ENCODE assay signal across 11 cellular contexts in genomic region chr4:169663894-169664293, GRCh38. TPM values are rescaled to one million over a fixed set of nuclear protein-coding genes. Genes with fewer than 3 reads are reported as not detected.
DNase-seq lines count a peak whose midpoint lies in the region; ATAC-seq and TF ChIP-seq lines count a peak whose summit lies in the region.
"Had no signal": no experiment of that assay in that cellular context is flagged by ENCODE, and none has a peak within 500 bp of the region (broad histone marks: within the 10 kb centered on the region; RNA-seq: fewer than 3 reads in every experiment).

No MANE protein-coding gene starts in this region.

- H3K9ac ChIP-seq in colonic mucosa (ENCODE audit: low read depth in 2 of 2, low read length in 2 of 2) (peak overlapping the region in 1 of 2 donors; percentile 61), neuronal stem cell (ENCODE audit: low read depth, low read length, poor library complexity) (no peak overlapping the region)

- H3K4me3 ChIP-seq in colonic mucosa (no peak overlapping the region), neuronal stem cell (ENCODE audit: low read length in 2 of 2) (no peak overlapping the region), lower lobe of right lung (no peak overlapping the region)
- H3K4me3 ChIP-seq: coronary artery had no signal

- no peak overlapping the region for H4K8ac ChIP-seq in neuronal stem cell (ENCODE audit: low read depth, low read length)

- H4K91ac ChIP-seq in neuronal stem cell (ENCODE audit: low read depth, low read length, poor library complexity), result no peak overlapping the region

- no peak for TF ChIP-seq CTCF in colonic mucosa (IDR thresholded peaks at IDR 0.05)
- no peak for TF ChIP-seq CTCF in lower lobe of right lung (IDR thresholded peaks at IDR 0.05)

- peaks cover 4% of the 10 kb centered on the region for H3K4me1 ChIP-seq in colonic mucosa
- peaks cover 3 to 10% of the 10 kb centered on the region in 2 donors for H3K4me1 ChIP-seq in neuronal stem cell (ENCODE audit: control insufficient read depth in 2 of 2, insufficient read depth in 1 of 2, low read depth in 1 of 2, low read length in 2 of 2)
- H3K4me1 ChIP-seq in lower lobe of right lung, result peaks cover 26% of the 10 kb centered on the region

- H2BK12ac ChIP-seq in neuronal stem cell (ENCODE audit: low read length), result no peak overlapping the region

- no peaks in the 10 kb centered on the region for H3K27me3 ChIP-seq in colonic mucosa
- H3K27me3 ChIP-seq in neuronal stem cell (ENCODE audit: control insufficient read depth in 3 of 3, insufficient read depth in 3 of 3, low read depth in 1 of 3, low read length in 3 of 3), result no peaks in the 10 kb centered on the region
- no peaks in the 10 kb centered on the region for H3K27me3 ChIP-seq in lower lobe of right lung (ENCODE audit: low read depth)

- H3K4ac ChIP-seq in neuronal stem cell (ENCODE audit: low read length), result no peak overlapping the region

- no peaks in the 10 kb centered on the region for H3K79me1 ChIP-seq in neuronal stem cell (ENCODE audit: low read depth, low read length)

- no peaks in the 10 kb centered on the region for H3K36me3 ChIP-seq in colonic mucosa
- H3K36me3 ChIP-seq in neuronal stem cell (replicated peaks in 1 of 2; ENCODE audit: control insufficient read depth in 2 of 2, insufficient read depth in 2 of 2, low read length in 2 of 2), result peaks cover 2 to 14% of the 10 kb centered on the region in 2 donors
- no peaks in the 10 kb centered on the region for H3K36me3 ChIP-seq in lower lobe of right lung

- intact Hi-C loops in colonic mucosa (cut with DNase I), result loop anchor here (5.0 kb wide), 1 partner anchor 42 kb away; the partner anchor contains the start of gene CLCN3
- intact Hi-C loops in sciatic nerve (cut with DNase I), result no loop called here
- intact Hi-C loops in lower lobe of right lung (cut with DNase I), result no loop called here

- H3K23ac ChIP-seq in neuronal stem cell (ENCODE audit: low read depth, low read length, poor library complexity), result no peak overlapping the region

- no peak overlapping the region for H2BK5ac ChIP-seq in neuronal stem cell (ENCODE audit: low read length)

- H2AFZ ChIP-seq in neuronal stem cell (ENCODE audit: low read length), result no peak overlapping the region

- H2BK15ac ChIP-seq in neuronal stem cell (ENCODE audit: low read length), result no peak overlapping the region

- ATAC-seq in sciatic nerve (no peak), GM19452 (IDR thresholded peaks at IDR 0.05; ENCODE audit: unreplicated experiment) (no peak), lower lobe of right lung (no peak)

- H3K14ac ChIP-seq in neuronal stem cell (ENCODE audit: low read length), result no peak overlapping the region

- H2AK5ac ChIP-seq in neuronal stem cell (ENCODE audit: low read depth, low read length), result no peak overlapping the region

- H3K4me2 ChIP-seq in neuronal stem cell (ENCODE audit: insufficient read depth, low read length, poor library complexity, severe bottlenecking), result no peak overlapping the region

- no peak overlapping the region for H2BK120ac ChIP-seq in neuronal stem cell (ENCODE audit: low read depth, low read length)

- DNase-seq in Daoy (ENCODE audit: low read depth), result peak; percentile 2
- DNase-seq in NCI-H526 (lab: John Stamatoyannopoulos, UW), result peak; percentile 71 to 75
- no peak for DNase-seq in colonic mucosa
- DNase-seq in neuronal stem cell (ENCODE audit: low spot score), result peak; percentile 2
- DNase-seq in sciatic nerve (ENCODE audit: low spot score), result no peak
- no peak for DNase-seq in lower lobe of right lung
- no peak for DNase-seq in NCI-H2029 (lab: John Stamatoyannopoulos, UW)
- DNase-seq: CD4-positive, CD25-positive, alpha-beta regulatory T cell; mesenchymal stem cell had no signal

- WGBS in neuronal stem cell (ENCODE audit: extremely low coverage in 2 of 2, insufficient read length in 2 of 2, insufficient replicate concordance in 1 of 2), 2 donors, result no CpG with 5 or more reads among the region's 3 CpGs

- no peaks in the 10 kb centered on the region for H3K9me3 ChIP-seq in colonic mucosa
- H3K9me3 ChIP-seq in neuronal stem cell (replicated peaks in 1 of 2; ENCODE audit: control insufficient read depth in 2 of 2, insufficient read depth in 1 of 2, low read depth in 1 of 2, low read length in 2 of 2), result peaks cover 0 to 12% of the 10 kb centered on the region in 2 donors
- no peaks in the 10 kb centered on the region for H3K9me3 ChIP-seq in lower lobe of right lung

- no peak overlapping the region for H3K18ac ChIP-seq in neuronal stem cell (ENCODE audit: low read length)

- H3K27ac ChIP-seq in colonic mucosa (peak overlapping the region; percentile 60), neuronal stem cell (replicated peaks; ENCODE audit: low read length) (peak overlapping the region; percentile 6), lower lobe of right lung (no peak overlapping the region)
- H3K27ac ChIP-seq: coronary artery had no signal

RNA-seq across cellular contexts. Expression of gene CLCN3, which starts 43.5 kb away (rescaled TPM):
- 9.3 and 10.7 TPM in 2 replicates for total RNA-seq in Daoy (2014; rRNA removed; shearing (Covaris generic))
- total RNA-seq in colonic mucosa (100 to 1,000 TPM; 137 to 148 TPM), sciatic nerve (52.6 TPM), lower lobe of right lung (41.8 TPM)
- polyA plus RNA-seq in neuronal stem cell (2013, experiment 1 of 2), result 22.6 TPM
- 20.7 TPM for polyA plus RNA-seq in neuronal stem cell (2013, experiment 2 of 2)

RNA-seq across cellular contexts. Expression of gene NEK1, which starts 51.5 kb away (rescaled TPM):
- total RNA-seq in Daoy (2014; rRNA removed; shearing (Covaris generic)), result 3.8 and 4.7 TPM in 2 replicates
- total RNA-seq in colonic mucosa, result 1 to 10 TPM; 6.9 to 7.4 TPM
- polyA plus RNA-seq in neuronal stem cell (2013, experiment 1 of 2), result 10.4 TPM
- 10.0 TPM for polyA plus RNA-seq in neuronal stem cell (2013, experiment 2 of 2)
- 128 TPM for total RNA-seq in sciatic nerve
- 12.1 TPM for total RNA-seq in lower lobe of right lung

Comparison
In these comparisons a context has a peak if more than half of its experiments do, and no peak if none do; other contexts are left out.
1. DNase-seq: peak in Daoy (single experiment), NCI-H526 (2 of 2) and neuronal stem cell (single experiment); none in colonic mucosa (single experiment), sciatic nerve (single experiment), lower lobe of right lung (single experiment) and NCI-H2029 (single experiment).